ENCODE assay signal across 9 cellular contexts in the genomic region with DNA sequence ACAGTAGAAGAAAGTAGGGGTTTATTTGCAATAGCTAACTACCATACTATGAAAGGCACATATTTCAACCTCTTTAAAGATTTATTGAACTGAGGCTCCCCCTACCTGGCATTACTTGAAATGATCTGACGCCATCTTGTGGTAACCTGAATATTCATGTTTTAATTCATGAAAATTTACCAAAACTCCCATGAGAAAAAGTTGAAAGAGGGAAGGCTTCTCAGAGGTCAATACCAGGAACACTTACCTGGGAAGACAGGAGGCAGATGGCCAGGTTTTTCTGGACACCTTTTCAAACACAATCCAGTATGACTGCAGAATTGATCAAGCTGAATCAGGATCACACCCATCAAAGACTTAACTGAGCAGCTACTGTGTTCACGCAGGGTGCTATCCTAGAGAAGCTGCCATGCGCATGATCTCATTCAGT. TPM values are rescaled to one million over a fixed set of nuclear protein-coding genes. Genes with fewer than 3 reads are reported as not detected.
A peak's percentile ranks its signal among the peaks of the same experiment; 100 is the strongest.
DNase-seq lines count a peak whose midpoint lies in the region; ATAC-seq and TF ChIP-seq lines count a peak whose summit lies in the region.
"Had no signal": no experiment of that assay in that cellular context is flagged by ENCODE, and none has a peak within 500 bp of the region (broad histone marks: within the 10 kb centered on the region; RNA-seq: fewer than 3 reads in every experiment).

No MANE protein-coding gene starts in this region.

- H3K9ac ChIP-seq in NT2/D1 (ENCODE audit: insufficient read length, low read depth): no peak overlapping the region

- no peak overlapping the region for H3K4me3 Mint-ChIP-seq in nephron progenitor cell
- H3K4me3 Mint-ChIP-seq: IgD-negative memory B cell had no signal

- H3K27me3 ChIP-seq in BJ (ENCODE audit: control insufficient read depth, insufficient read depth, low read length) (no peaks in the 10 kb centered on the region), NT2/D1 (ENCODE audit: insufficient read depth, insufficient read length) (no peaks in the 10 kb centered on the region)

- peaks cover 6% of the 10 kb centered on the region for H3K36me3 Mint-ChIP-seq in nephron progenitor cell (ENCODE audit: low read depth)
- H3K36me3 Mint-ChIP-seq: IgD-negative memory B cell had no signal

- CTCF ChIA-PET in BJ (lab: Yijun Ruan, JAX): interaction anchor here (0.6 to 3.5 kb wide), 29 partner anchors 9 to 1621 kb away, joined by 3 to 39 read pairs (median 4); a partner anchor contains a TSS

- H3K27me3 Mint-ChIP-seq in nephron progenitor cell (ENCODE audit: low read depth, poor library complexity): no peaks in the 10 kb centered on the region
- H3K27me3 Mint-ChIP-seq: IgD-negative memory B cell had no signal

- H3K36me3 ChIP-seq in BJ (ENCODE audit: control insufficient read depth, insufficient read depth, low read length) (0 out of 2 replicates have a peak, but pooled peaks cover 1% of the 10 kb centered on the region), NT2/D1 (ENCODE audit: insufficient read depth, insufficient read length, low read length) (no peaks in the 10 kb centered on the region)

- no peaks in the 10 kb centered on the region for H3K9me3 ChIP-seq in NT2/D1 (ENCODE audit: insufficient read depth, low read length)

- TF ChIP-seq CTCF in BJ (IDR thresholded peaks at IDR 0.05; ENCODE audit: insufficient read depth, low read depth, low read length) (peak; percentile 80), nephron progenitor cell (IDR thresholded peaks at IDR 0.05) (peak; percentile 45)

- H3K9me3 Mint-ChIP-seq in nephron progenitor cell: no peaks in the 10 kb centered on the region
- H3K9me3 Mint-ChIP-seq: IgD-negative memory B cell had no signal

- H3K27ac Mint-ChIP-seq in nephron progenitor cell: no peak overlapping the region
- H3K27ac Mint-ChIP-seq: IgD-negative memory B cell had no signal

- no peaks in the 10 kb centered on the region for H3K4me1 Mint-ChIP-seq in nephron progenitor cell

- DNase-seq in BJ (ENCODE audit: low read depth): no peak
- DNase-seq in NT2/D1 (ENCODE audit: low read depth, low spot score): peak; percentile 16
- DNase-seq in dermis blood vessel endothelial cell: peak; percentile 77
- no peak for DNase-seq in nephron progenitor cell
- no peak for DNase-seq in sciatic nerve (ENCODE audit: low spot score)
- DNase-seq in activated CD4-positive, alpha-beta T cell treated with anti-CD3 and anti-CD28 coated beads for 4 hours: no peak

- intact Hi-C loops in sciatic nerve (cut with DNase I): no loop called here

- POLR2A ChIA-PET in BJ (lab: Charles Lee): no interaction called here

- H3K4me3 ChIP-seq in BJ (ENCODE audit: low read depth, low read length) (no peak overlapping the region), NT2/D1 (ENCODE audit: insufficient read length, low read depth) (no peak overlapping the region)

- H3K4me1 ChIP-seq in NT2/D1 (ENCODE audit: insufficient read depth, insufficient read length): no peaks in the 10 kb centered on the region

- ATAC-seq in GM18870 (IDR thresholded peaks at IDR 0.05; ENCODE audit: unreplicated experiment) (peak; percentile 65), HG03432 (IDR thresholded peaks at IDR 0.05; ENCODE audit: unreplicated experiment) (peak; percentile 73), sciatic nerve (no peak)

RNA-seq across cellular contexts. Expression of a gene that starts 9.4 kb away (rescaled TPM):
- polyA plus RNA-seq in BJ (2011; rRNA removed): 3.0 and 4.3 TPM in 2 replicates
- 6.3 and 6.9 TPM in 2 replicates for polyA minus RNA-seq in BJ (2011; rRNA and poly(A)+ RNA removed)
- total RNA-seq in dermis blood vessel endothelial cell (22.2 and 27.9 TPM in 2 replicates), sciatic nerve (22.4 TPM)

RNA-seq across cellular contexts. Expression of a gene that starts 47.0 kb away (rescaled TPM):
- polyA plus RNA-seq in BJ (2011; rRNA removed): not detected in 2 replicates
- not detected in 2 replicates for polyA minus RNA-seq in BJ (2011; rRNA and poly(A)+ RNA removed)
- not detected in 2 replicates for total RNA-seq in dermis blood vessel endothelial cell
- not detected for total RNA-seq in sciatic nerve
- polyA plus RNA-seq: IgD-negative memory B cell had no signal

Comparison
In these comparisons a context has a peak if more than half of its experiments do, and no peak if none do; other contexts are left out.
1. DNase-seq: peak in NT2/D1 (single experiment) and dermis blood vessel endothelial cell (single experiment); none in BJ (single experiment), nephron progenitor cell (single experiment), sciatic nerve (single experiment) and activated CD4-positive, alpha-beta T cell treated with anti-CD3 and anti-CD28 coated beads for 4 hours (0 of 2).